Comparison of ENCODE assay signal across 1 cellular context in genomic region chr1:90994461-90994860, GRCh38.
TF ChIP-seq lines count a peak whose summit lies in the region.

No MANE protein-coding gene starts in this region.

TF ChIP-seq in GM23338, 12 proteins besides CTCF, POLR2A, EP300 and RAD21 (continued from another document):
- TF ChIP-seq, protein P1, sequence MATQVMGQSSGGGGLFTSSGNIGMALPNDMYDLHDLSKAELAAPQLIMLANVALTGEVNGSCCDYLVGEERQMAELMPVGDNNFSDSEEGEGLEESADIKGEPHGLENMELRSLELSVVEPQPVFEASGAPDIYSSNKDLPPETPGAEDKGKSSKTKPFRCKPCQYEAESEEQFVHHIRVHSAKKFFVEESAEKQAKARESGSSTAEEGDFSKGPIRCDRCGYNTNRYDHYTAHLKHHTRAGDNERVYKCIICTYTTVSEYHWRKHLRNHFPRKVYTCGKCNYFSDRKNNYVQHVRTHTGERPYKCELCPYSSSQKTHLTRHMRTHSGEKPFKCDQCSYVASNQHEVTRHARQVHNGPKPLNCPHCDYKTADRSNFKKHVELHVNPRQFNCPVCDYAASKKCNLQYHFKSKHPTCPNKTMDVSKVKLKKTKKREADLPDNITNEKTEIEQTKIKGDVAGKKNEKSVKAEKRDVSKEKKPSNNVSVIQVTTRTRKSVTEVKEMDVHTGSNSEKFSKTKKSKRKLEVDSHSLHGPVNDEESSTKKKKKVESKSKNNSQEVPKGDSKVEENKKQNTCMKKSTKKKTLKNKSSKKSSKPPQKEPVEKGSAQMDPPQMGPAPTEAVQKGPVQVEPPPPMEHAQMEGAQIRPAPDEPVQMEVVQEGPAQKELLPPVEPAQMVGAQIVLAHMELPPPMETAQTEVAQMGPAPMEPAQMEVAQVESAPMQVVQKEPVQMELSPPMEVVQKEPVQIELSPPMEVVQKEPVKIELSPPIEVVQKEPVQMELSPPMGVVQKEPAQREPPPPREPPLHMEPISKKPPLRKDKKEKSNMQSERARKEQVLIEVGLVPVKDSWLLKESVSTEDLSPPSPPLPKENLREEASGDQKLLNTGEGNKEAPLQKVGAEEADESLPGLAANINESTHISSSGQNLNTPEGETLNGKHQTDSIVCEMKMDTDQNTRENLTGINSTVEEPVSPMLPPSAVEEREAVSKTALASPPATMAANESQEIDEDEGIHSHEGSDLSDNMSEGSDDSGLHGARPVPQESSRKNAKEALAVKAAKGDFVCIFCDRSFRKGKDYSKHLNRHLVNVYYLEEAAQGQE (IDR thresholded peaks at IDR 0.05; ENCODE audit: unreplicated experiment), result no peak
- TF ChIP-seq, protein P2, sequence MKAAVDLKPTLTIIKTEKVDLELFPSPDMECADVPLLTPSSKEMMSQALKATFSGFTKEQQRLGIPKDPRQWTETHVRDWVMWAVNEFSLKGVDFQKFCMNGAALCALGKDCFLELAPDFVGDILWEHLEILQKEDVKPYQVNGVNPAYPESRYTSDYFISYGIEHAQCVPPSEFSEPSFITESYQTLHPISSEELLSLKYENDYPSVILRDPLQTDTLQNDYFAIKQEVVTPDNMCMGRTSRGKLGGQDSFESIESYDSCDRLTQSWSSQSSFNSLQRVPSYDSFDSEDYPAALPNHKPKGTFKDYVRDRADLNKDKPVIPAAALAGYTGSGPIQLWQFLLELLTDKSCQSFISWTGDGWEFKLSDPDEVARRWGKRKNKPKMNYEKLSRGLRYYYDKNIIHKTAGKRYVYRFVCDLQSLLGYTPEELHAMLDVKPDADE (IDR thresholded peaks at IDR 0.05), result no peak
- no peak for TF ChIP-seq POLR2AphosphoS5 (IDR thresholded peaks at IDR 0.05; ENCODE audit: low read depth)
- no peak for TF ChIP-seq EZH2phosphoT487 (IDR thresholded peaks at IDR 0.05; ENCODE audit: unreplicated experiment)
- TF ChIP-seq ZNF114 (CRISPR knock-in tag; IDR thresholded peaks at IDR 0.05), result no peak
